In the genomic region with DNA sequence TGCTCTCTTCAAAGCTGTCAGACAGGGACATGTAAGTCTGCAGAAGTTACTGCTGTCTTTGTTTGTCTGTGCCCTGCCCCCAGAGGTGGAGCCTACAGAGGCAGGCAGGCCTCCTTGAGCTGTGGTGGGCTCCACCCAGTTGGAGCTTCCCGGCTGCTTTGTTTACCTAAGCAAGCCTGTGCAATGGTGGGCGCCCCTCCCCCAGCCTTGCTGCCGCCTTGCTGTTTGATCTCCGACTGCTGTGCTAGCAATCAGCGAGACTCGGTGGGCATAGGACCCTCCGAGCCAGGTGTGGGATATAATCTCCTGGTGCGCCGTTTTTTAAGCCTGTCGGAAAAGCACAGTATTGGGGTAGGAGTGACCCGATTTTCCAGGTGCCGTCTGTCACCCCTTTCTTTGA, we compare ENCODE assay signal across 5 cellular contexts. TPM values are rescaled to one million over a fixed set of nuclear protein-coding genes. Genes with fewer than 3 reads are reported as not detected.
"Had no signal": no experiment of that assay in that cellular context is flagged by ENCODE, and none has a peak within 500 bp of the region (broad histone marks: within the 10 kb centered on the region; RNA-seq: fewer than 3 reads in every experiment).

No MANE protein-coding gene starts in this region.

RNA-seq across cellular contexts. Expression of gene WFDC13, which starts 8.5 kb away (rescaled TPM):
- total RNA-seq: HT-29, HT1080, IMR-90, K562 had no signal
- polyA plus RNA-seq: IgD-negative memory B cell, IMR-90, K562 had no signal

RNA-seq across cellular contexts. Expression of gene WFDC10B, which starts 11.5 kb away (rescaled TPM):
- total RNA-seq: HT-29, IMR-90, K562 had no signal
- polyA plus RNA-seq: IgD-negative memory B cell, IMR-90, K562 had no signal

RNA-seq across cellular contexts. Expression of gene WFDC11, which starts 23.3 kb away (rescaled TPM):
- total RNA-seq: HT-29, HT1080, IMR-90, K562 had no signal
- polyA plus RNA-seq: IgD-negative memory B cell, IMR-90, K562 had no signal

RNA-seq across cellular contexts. Expression of gene SPINT4, which starts 28.8 kb away (rescaled TPM):
- total RNA-seq: HT-29, HT1080, IMR-90, K562 had no signal
- polyA plus RNA-seq: IgD-negative memory B cell, IMR-90, K562 had no signal
